ENCODE assay signal across 20 cellular contexts in the genomic region with DNA sequence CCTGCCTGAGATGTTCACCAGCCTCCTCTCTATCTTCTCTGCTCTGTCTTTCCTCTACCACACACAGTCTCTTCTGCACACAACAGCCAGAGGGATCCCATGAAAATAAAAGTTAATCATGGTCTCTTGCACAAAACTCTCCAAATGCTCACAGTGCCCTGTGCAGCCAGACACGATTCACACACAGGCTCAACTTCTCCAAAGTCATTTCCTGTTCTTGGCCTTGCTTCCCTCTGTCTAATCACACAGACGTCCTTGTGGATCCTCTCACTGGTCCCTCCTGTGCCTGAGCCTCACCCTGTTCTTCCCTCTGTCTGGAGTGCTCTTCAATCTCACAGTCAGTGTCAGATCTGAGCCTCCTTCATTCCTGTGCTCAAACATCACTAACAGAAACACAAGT. TPM values are rescaled to one million over a fixed set of nuclear protein-coding genes. Genes with fewer than 3 reads are reported as not detected.
"Had no signal": no experiment of that assay in that cellular context is flagged by ENCODE, and none has a peak within 500 bp of the region (broad histone marks: within the 10 kb centered on the region; RNA-seq: fewer than 3 reads in every experiment).

No MANE protein-coding gene starts in this region.

- H3K27ac Mint-ChIP-seq: activated naive CD8-positive, alpha-beta T cell treated with anti-CD3 and anti-CD28 coated beads, Interleukin-2, amount 50 U/mL, for 24 hours; activated T-cell treated with anti-CD3 and anti-CD28 coated beads, Interleukin-2, amount 50 U/mL, for 72 hours; stimulated activated naive CD8-positive, alpha-beta T cell treated with anti-CD3 and anti-CD28 coated beads, Interleukin-15, Interleukin-2, amounts not matched to agents 100 ng/mL and 50 ng/mL, for 24 hours; T-helper 17 cell had no signal

- FAIRE-seq: frontal cortex, keratinocyte had no signal

- H3K9me3 ChIP-seq: ascending aorta, heart left ventricle, ovary, upper lobe of left lung had no signal

- H3K4me3 ChIP-seq: ascending aorta, heart left ventricle, ovary, upper lobe of left lung had no signal

- DNase-seq: activated CD4-positive, alpha-beta T cell treated with anti-CD3 and anti-CD28 coated beads, Interleukin-2, amount 50 U/mL, for 48 hours; activated naive CD8-positive, alpha-beta T cell treated with anti-CD3 and anti-CD28 coated beads, Interleukin-2, amount 50 U/mL, for 24 hours; activated T-cell treated with anti-CD3 and anti-CD28 coated beads, Interleukin-2, amount 50 U/mL, for 72 hours; effector CD8-positive, alpha-beta T cell; heart left ventricle; left ventricle myocardium superior; ovary; stimulated activated CD4-positive, alpha-beta T cell treated with anti-CD3 and anti-CD28 coated beads, Interleukin-4, amount 100 ng/mL, for 1 hour; T-helper 17 cell had no signal

- H3K4me1 Mint-ChIP-seq: T-helper 17 cell had no signal

- H3K27ac ChIP-seq: ascending aorta, heart left ventricle, ovary, upper lobe of left lung had no signal

- H3K36me3 ChIP-seq: ascending aorta, heart left ventricle, ovary, upper lobe of left lung had no signal

- H3K4me3 Mint-ChIP-seq: activated naive CD8-positive, alpha-beta T cell treated with anti-CD3 and anti-CD28 coated beads, Interleukin-2, amount 50 U/mL, for 24 hours; activated T-cell treated with anti-CD3 and anti-CD28 coated beads, Interleukin-2, amount 50 U/mL, for 72 hours; stimulated activated naive CD8-positive, alpha-beta T cell treated with anti-CD3 and anti-CD28 coated beads, Interleukin-15, Interleukin-2, amounts not matched to agents 100 ng/mL and 50 ng/mL, for 24 hours; T-helper 17 cell had no signal

- H3K27me3 ChIP-seq: ascending aorta, ovary, upper lobe of left lung had no signal

- ATAC-seq: activated CD4-positive, CD25-positive, alpha-beta regulatory T cell treated with anti-CD3 and anti-CD28 coated beads, Interleukin-2, amount 50 U/mL, for 24 hours; activated naive CD8-positive, alpha-beta T cell treated with anti-CD3 and anti-CD28 coated beads, Interleukin-2, amount 50 U/mL, for 24 hours; activated T-cell treated with anti-CD3 and anti-CD28 coated beads, Interleukin-2, amount 50 U/mL, for 72 hours; left ventricle myocardium superior; T-helper 17 cell had no signal

- H3K4me1 ChIP-seq: ascending aorta, upper lobe of left lung had no signal

RNA-seq across cellular contexts. Expression of a gene that starts 7.8 kb away (rescaled TPM):
- total RNA-seq: ascending aorta, fibroblast of lung, frontal cortex, left ventricle myocardium superior, renal cortical epithelial cell, T-helper 17 cell, temporal lobe had no signal
- polyA plus RNA-seq: fibroblast of lung, keratinocyte, neural cell had no signal

RNA-seq across cellular contexts. Expression of a gene that starts 15.4 kb away (rescaled TPM):
- total RNA-seq: activated T-cell treated with anti-CD3 and anti-CD28 coated beads, Interleukin-2, amount 50 U/mL, for 72 hours; ascending aorta; fibroblast of lung; frontal cortex; heart left ventricle; left ventricle myocardium superior; mesenteric fat pad; ovary; renal cortical epithelial cell; T-helper 17 cell; temporal lobe; upper lobe of left lung had no signal
- polyA plus RNA-seq: fibroblast of lung, heart left ventricle, keratinocyte, neural cell, ovary had no signal

RNA-seq across cellular contexts. Expression of a gene that starts 35.5 kb away (rescaled TPM):
- total RNA-seq: activated T-cell treated with anti-CD3 and anti-CD28 coated beads, Interleukin-2, amount 50 U/mL, for 72 hours; ascending aorta; fibroblast of lung; renal cortical epithelial cell; T-helper 17 cell had no signal
- polyA plus RNA-seq: fibroblast of lung, heart left ventricle, keratinocyte, neural cell had no signal

RNA-seq across cellular contexts. Expression of a gene that starts 37.7 kb away (rescaled TPM):
- total RNA-seq: activated T-cell treated with anti-CD3 and anti-CD28 coated beads, Interleukin-2, amount 50 U/mL, for 72 hours; fibroblast of lung; frontal cortex; renal cortical epithelial cell; temporal lobe had no signal
- polyA plus RNA-seq: fibroblast of lung, keratinocyte, neural cell had no signal
